ENCODE assay signal across 1 cellular context in the genomic region with DNA sequence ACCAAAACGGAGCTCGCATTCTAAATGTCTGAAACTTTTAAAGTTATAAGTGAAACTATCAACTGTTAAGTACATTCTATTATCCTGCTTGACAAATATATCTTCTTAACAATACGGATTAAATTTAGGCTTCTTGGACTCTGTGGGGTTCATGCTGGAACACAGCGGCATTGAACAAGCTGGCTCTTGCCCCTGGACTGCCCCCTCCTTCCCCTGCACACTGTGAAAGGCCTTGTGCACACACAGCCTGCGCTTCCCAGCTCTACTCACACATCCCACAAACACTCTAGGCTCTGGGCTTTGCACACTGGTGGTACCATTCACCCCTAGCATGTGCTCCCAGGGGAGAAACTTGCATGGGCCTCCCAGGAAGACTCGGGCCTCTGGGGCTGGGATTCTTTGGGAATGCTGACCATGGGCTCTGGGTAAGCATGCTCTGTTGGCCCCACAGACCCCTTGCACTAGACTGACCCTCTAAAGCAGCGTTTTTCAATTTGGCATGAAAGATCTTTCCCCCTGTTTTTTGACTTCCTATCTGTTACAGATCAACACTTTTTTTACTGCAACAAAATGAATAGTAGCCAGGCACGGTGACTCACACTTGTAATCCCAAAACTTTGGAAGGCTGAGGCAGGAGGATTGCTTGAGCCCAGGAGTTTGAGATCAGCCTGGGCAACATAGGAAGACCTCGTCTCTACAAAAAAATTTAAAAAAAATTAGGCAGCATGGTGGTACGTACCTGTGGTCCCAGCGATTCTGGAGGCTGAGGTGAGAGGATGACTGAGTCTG.
TF ChIP-seq lines count a peak whose summit lies in the region.

No MANE protein-coding gene starts in this region.

TF ChIP-seq in SK-N-SH, 30 proteins besides CTCF, POLR2A, EP300 and RAD21:
- TF ChIP-seq FOSL2 (IDR thresholded peaks at IDR 0.05; ENCODE audit: borderline replicate concordance, low read depth) (0 out of 2 replicates have a peak, but pooled peaks have one; percentile 58), JUND (IDR thresholded peaks at IDR 0.05) (peak; percentile 57), SIN3A (IDR thresholded peaks at IDR 0.05; ENCODE audit: borderline replicate concordance, low read depth, low read length) (no peak), TCF12 (IDR thresholded peaks at IDR 0.05) (no peak; the same call in 1 of the 2 replicates), NFIC (IDR thresholded peaks at IDR 0.05; ENCODE audit: borderline replicate concordance) (no peak), POLR2AphosphoS5 (IDR thresholded peaks at IDR 0.05; ENCODE audit: low read depth, low read length) (no peak), RXRA (IDR thresholded peaks at IDR 0.05; ENCODE audit: borderline replicate concordance, low read depth) (no peak)
